ENCODE assay signal across 1 cellular context in genomic region chr2:65331361-65331760, GRCh38.
TF ChIP-seq lines count a peak whose summit lies in the region.

No MANE protein-coding gene starts in this region.

TF ChIP-seq in IMR-90, 13 proteins besides CTCF, POLR2A, EP300 and RAD21:
- TF ChIP-seq BHLHE40 (IDR thresholded peaks at IDR 0.05; ENCODE audit: low read depth, low read length) (no peak), RCOR1 (IDR thresholded peaks at IDR 0.05; ENCODE audit: insufficient replicate concordance, low read length) (no peak), MAZ (IDR thresholded peaks at IDR 0.05; ENCODE audit: borderline replicate concordance, low read depth, low read length) (no peak), FOS (IDR thresholded peaks at IDR 0.05; ENCODE audit: low read depth, low read length) (no peak), CEBPB (IDR thresholded peaks at IDR 0.05; ENCODE audit: low read depth, low read length) (no peak), NFE2L2 (IDR thresholded peaks at IDR 0.05; ENCODE audit: low read depth, low read length) (no peak), MXI1 (IDR thresholded peaks at IDR 0.05; ENCODE audit: borderline replicate concordance, low read depth, low read length) (no peak)
- TF ChIP-seq, protein P1, sequence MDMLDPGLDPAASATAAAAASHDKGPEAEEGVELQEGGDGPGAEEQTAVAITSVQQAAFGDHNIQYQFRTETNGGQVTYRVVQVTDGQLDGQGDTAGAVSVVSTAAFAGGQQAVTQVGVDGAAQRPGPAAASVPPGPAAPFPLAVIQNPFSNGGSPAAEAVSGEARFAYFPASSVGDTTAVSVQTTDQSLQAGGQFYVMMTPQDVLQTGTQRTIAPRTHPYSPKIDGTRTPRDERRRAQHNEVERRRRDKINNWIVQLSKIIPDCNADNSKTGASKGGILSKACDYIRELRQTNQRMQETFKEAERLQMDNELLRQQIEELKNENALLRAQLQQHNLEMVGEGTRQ (IDR thresholded peaks at IDR 0.05; ENCODE audit: low read depth, low read length) = no peak
